Comparison of ENCODE assay signal across 19 cellular contexts in genomic region chr15:63820210-63820609, GRCh38. TPM values are rescaled to one million over a fixed set of nuclear protein-coding genes. Genes with fewer than 3 reads are reported as not detected.
DNase-seq lines count a peak whose midpoint lies in the region; ATAC-seq, FAIRE-seq and TF ChIP-seq lines count a peak whose summit lies in the region.
"Had no signal": no experiment of that assay in that cellular context is flagged by ENCODE, and none has a peak within 500 bp of the region (broad histone marks: within the 10 kb centered on the region; RNA-seq: fewer than 3 reads in every experiment).

No MANE protein-coding gene starts in this region.

- H3K27ac Mint-ChIP-seq in activated T-cell treated with anti-CD3 and anti-CD28 coated beads, Interleukin-2, amount 50 U/mL, for 72 hours: peak overlapping the region; percentile 6
- peak overlapping the region; percentile 28 for H3K27ac Mint-ChIP-seq in activated naive CD8-positive, alpha-beta T cell treated with anti-CD3 and anti-CD28 coated beads, Interleukin-2, amount 50 U/mL, for 24 hours
- H3K27ac Mint-ChIP-seq: CD8-positive, alpha-beta memory T cell had no signal

- H3K4me3 ChIP-seq in testis: no peak overlapping the region

- H3K4me1 ChIP-seq in testis: peaks cover 16% of the 10 kb centered on the region

- H3K36me3 ChIP-seq in testis (ENCODE audit: low read depth, missing control alignments): no peaks in the 10 kb centered on the region
- H3K36me3 ChIP-seq: BE2C had no signal

- peak; percentile 55 for FAIRE-seq in D721Med (lab: Jason Lieb, UNC)

- no peak overlapping the region for H3K4me3 Mint-ChIP-seq in activated T-cell treated with anti-CD3 and anti-CD28 coated beads, Interleukin-2, amount 50 U/mL, for 72 hours
- no peak overlapping the region for H3K4me3 Mint-ChIP-seq in activated naive CD8-positive, alpha-beta T cell treated with anti-CD3 and anti-CD28 coated beads, Interleukin-2, amount 50 U/mL, for 24 hours
- H3K4me3 Mint-ChIP-seq: H9 had no signal

- no peaks in the 10 kb centered on the region for H3K27me3 Mint-ChIP-seq in activated T-cell treated with anti-CD3 and anti-CD28 coated beads, Interleukin-2, amount 50 U/mL, for 72 hours (ENCODE audit: low read depth)
- H3K27me3 Mint-ChIP-seq in activated naive CD8-positive, alpha-beta T cell treated with anti-CD3 and anti-CD28 coated beads, Interleukin-2, amount 50 U/mL, for 24 hours: no peaks in the 10 kb centered on the region
- H3K27me3 Mint-ChIP-seq: CD4-positive, CD25-positive, alpha-beta regulatory T cell had no signal

- H3K36me3 Mint-ChIP-seq in activated T-cell treated with anti-CD3 and anti-CD28 coated beads, Interleukin-2, amount 50 U/mL, for 72 hours (ENCODE audit: insufficient read depth in 2 of 2): no peaks in the 10 kb centered on the region
- H3K36me3 Mint-ChIP-seq in activated naive CD8-positive, alpha-beta T cell treated with anti-CD3 and anti-CD28 coated beads, Interleukin-2, amount 50 U/mL, for 24 hours (ENCODE audit: low read depth): peaks cover 4% of the 10 kb centered on the region

- no peak overlapping the region for H3K27ac ChIP-seq in testis
- H3K27ac ChIP-seq: HL-60 had no signal

- no peaks in the 10 kb centered on the region for H3K27me3 ChIP-seq in testis
- H3K27me3 ChIP-seq: BE2C had no signal

- no peak for ATAC-seq in activated T-cell treated with anti-CD3 and anti-CD28 coated beads, Interleukin-2, amount 50 U/mL, for 72 hours (replicated peaks in 1 of 2)
- peak; percentile 40 for ATAC-seq in activated naive CD8-positive, alpha-beta T cell treated with anti-CD3 and anti-CD28 coated beads, Interleukin-2, amount 50 U/mL, for 24 hours
- ATAC-seq in HG02642 (IDR thresholded peaks at IDR 0.05; ENCODE audit: poor library complexity, unreplicated experiment): no peak

- no peaks in the 10 kb centered on the region for H3K9me3 ChIP-seq in testis
- H3K9me3 ChIP-seq: BE2C had no signal

- peaks cover 78% of the 10 kb centered on the region for H3K4me1 Mint-ChIP-seq in activated T-cell treated with anti-CD3 and anti-CD28 coated beads, Interleukin-2, amount 50 U/mL, for 72 hours (ENCODE audit: low read depth)
- H3K4me1 Mint-ChIP-seq in activated naive CD8-positive, alpha-beta T cell treated with anti-CD3 and anti-CD28 coated beads, Interleukin-2, amount 50 U/mL, for 24 hours: peaks cover 74% of the 10 kb centered on the region

- TF ChIP-seq POLR2A in testis (IDR thresholded peaks at IDR 0.05): no peak

- intact Hi-C loops in testis (cut with DNase I; ENCODE audit: low total_unique reads): no loop called here

- no peak for DNase-seq in activated T-cell treated with anti-CD3 and anti-CD28 coated beads, Interleukin-2, amount 50 U/mL, for 72 hours
- no peak for DNase-seq in activated T-cell treated with anti-CD3 and anti-CD28 coated beads, Interleukin-2, amount 50 U/mL, for 1 hour
- no peak for DNase-seq in D721Med (ENCODE audit: insufficient read length, low spot score)
- DNase-seq in SK-N-DZ (ENCODE audit: low spot score): peak; percentile 87
- no peak for DNase-seq in activated naive CD8-positive, alpha-beta T cell treated with anti-CD3 and anti-CD28 coated beads, Interleukin-2, amount 50 U/mL, for 24 hours
- DNase-seq in testis: no peak
- DNase-seq in middle frontal gyrus (ENCODE audit: extremely low spot score, low spot score): no peak
- DNase-seq: ACHN; BE2C; C1 segment of cervical spinal cord; CD4-positive, CD25-positive, alpha-beta regulatory T cell; CD8-positive, alpha-beta memory T cell; COR-L47; DMS153; DMS79; GDM1; H9 had no signal

- H3K9me3 Mint-ChIP-seq in activated T-cell treated with anti-CD3 and anti-CD28 coated beads, Interleukin-2, amount 50 U/mL, for 72 hours: no peaks in the 10 kb centered on the region
- H3K9me3 Mint-ChIP-seq in activated naive CD8-positive, alpha-beta T cell treated with anti-CD3 and anti-CD28 coated beads, Interleukin-2, amount 50 U/mL, for 24 hours: no peaks in the 10 kb centered on the region
- H3K9me3 Mint-ChIP-seq: CD4-positive, CD25-positive, alpha-beta regulatory T cell; CD8-positive, alpha-beta memory T cell; H9 had no signal

- WGBS in testis, 2 donors: 76 to 77% methylated on average over 3 of the region's 3 CpGs

- TF ChIP-seq CTCF in D721Med (IDR thresholded peaks at IDR 0.05; ENCODE audit: insufficient read depth, missing control alignments): no peak
- TF ChIP-seq CTCF in testis (IDR thresholded peaks at IDR 0.05): no peak

RNA-seq across cellular contexts. Expression of gene HERC1, which starts 13.5 kb away (rescaled TPM):
- 10 to 100 TPM; 67.8 to 77.6 TPM for total RNA-seq in activated T-cell treated with anti-CD3 and anti-CD28 coated beads, Interleukin-2, amount 50 U/mL, for 72 hours
- 60.9 and 63.2 TPM in 2 replicates for polyA plus RNA-seq in SK-N-DZ (2014; cell fraction: cytosol; rRNA removed)
- 47.2 and 59.9 TPM in 2 replicates for polyA plus RNA-seq in SK-N-DZ (2014; cell fraction: nucleus; rRNA removed)
- total RNA-seq in testis: 100 to 1,000 TPM; 165 to 196 TPM
- 73.2 TPM for polyA plus RNA-seq in testis (ENCODE audit: insufficient read depth, low read depth, low replicate concordance)
